18 cellular contexts compared by ENCODE assay signal in the genomic region with DNA sequence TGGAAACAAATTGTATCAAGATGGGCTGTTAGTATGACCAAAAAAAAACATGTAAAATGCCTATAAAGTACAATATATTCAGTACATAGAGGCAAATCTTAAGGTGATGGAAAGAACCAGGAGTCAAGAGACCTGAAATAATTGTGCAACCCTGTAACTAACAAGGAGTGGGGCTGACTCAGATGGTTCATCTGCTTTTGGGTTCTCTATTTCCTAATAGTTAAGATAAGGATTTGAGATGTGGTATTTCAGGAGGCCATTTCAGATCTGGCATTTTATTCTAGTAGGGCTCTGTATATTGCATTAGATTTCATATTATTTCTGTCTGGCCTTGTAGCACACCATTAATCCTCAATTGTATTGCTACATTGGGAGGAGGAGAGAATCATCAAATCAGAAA.
DNase-seq lines count a peak whose midpoint lies in the region; ATAC-seq, FAIRE-seq and TF ChIP-seq lines count a peak whose summit lies in the region.
"Had no signal": no experiment of that assay in that cellular context is flagged by ENCODE, and none has a peak within 500 bp of the region (broad histone marks: within the 10 kb centered on the region; RNA-seq: fewer than 3 reads in every experiment).

No MANE protein-coding gene starts in this region.

- no peak for FAIRE-seq in bronchial epithelial cell (lab: Jason Lieb, UNC)
- FAIRE-seq: GM12891, GM18507 had no signal

- DNase-seq in MV-4-11 (lab: John Stamatoyannopoulos, UW), result peak; percentile 34
- DNase-seq in bronchial epithelial cell (ENCODE audit: low read depth), result peak; percentile 18
- DNase-seq in omental fat pad (ENCODE audit: low spot score), result no peak
- no peak for DNase-seq in HuH-7 (ENCODE audit: low spot score)
- no peak for DNase-seq in NOMO-1 treated with dmso at 0.1 percent for 144 hours (lab: John Stamatoyannopoulos, UW; ENCODE audit: unreplicated experiment)
- no peak for DNase-seq in NCI-H2107 (lab: John Stamatoyannopoulos, UW)
- DNase-seq: C1 segment of cervical spinal cord; Calu3; CD4-positive, alpha-beta memory T cell; COR-L47; DMS53; DMS79 treated with DMSO at 0.1 percent for 48 hours; GF-D8; H9 had no signal

- H3K36me3 ChIP-seq in bronchial epithelial cell (ENCODE audit: control insufficient read depth, insufficient read depth, low read length), result no peaks in the 10 kb centered on the region

- TF ChIP-seq CTCF in bronchial epithelial cell (IDR thresholded peaks at IDR 0.05; ENCODE audit: insufficient read depth, low read length, severe bottlenecking) (no peak), omental fat pad (IDR thresholded peaks at IDR 0.05) (no peak)

- peak; percentile 56 for ATAC-seq in omental fat pad (ENCODE audit: low FRiP score)
- ATAC-seq: GM23338, HCT116 had no signal

- no peaks in the 10 kb centered on the region for H3K27me3 ChIP-seq in bronchial epithelial cell (ENCODE audit: control insufficient read depth, insufficient read depth, low read length)

- H3K4me3 ChIP-seq in bronchial epithelial cell (ENCODE audit: low read depth, low read length), result no peak overlapping the region
- H3K4me3 ChIP-seq: GM23338 had no signal

Comparison
In these comparisons a context has a peak if more than half of its experiments do, and no peak if none do; other contexts are left out.
1. DNase-seq: peak in MV-4-11 (single experiment) and bronchial epithelial cell (single experiment); none in omental fat pad (single experiment), HuH-7 (single experiment), NOMO-1 treated with dmso at 0.1 percent for 144 hours (single experiment) and NCI-H2107 (single experiment).